Comparison of ENCODE assay signal across 8 cellular contexts in genomic region chr15:60592386-60593339, GRCh38.
A peak's percentile ranks its signal among the peaks of the same experiment; 100 is the strongest.
DNase-seq lines count a peak whose midpoint lies in the region; ATAC-seq and TF ChIP-seq lines count a peak whose summit lies in the region.

No MANE protein-coding gene starts in this region.

- no peaks in the 10 kb centered on the region for H3K27me3 ChIP-seq in Caco-2 (replicated peaks; ENCODE audit: control insufficient read depth, insufficient read depth, low read length)
- H3K27me3 ChIP-seq in HUES6 (ENCODE audit: control insufficient read depth, insufficient read depth, low read length) = peaks cover 48% of the 10 kb centered on the region
- no peaks in the 10 kb centered on the region for H3K27me3 ChIP-seq in Peyer's patch
- peaks cover 69% of the 10 kb centered on the region for H3K27me3 ChIP-seq in neural progenitor cell

- H3K4me3 Mint-ChIP-seq in Caco-2 (ENCODE audit: unreplicated experiment) (peak overlapping the region; percentile 82), neural progenitor cell (peak overlapping the region; percentile 88)

- TF ChIP-seq POLR2A in Peyer's patch (IDR thresholded peaks at IDR 0.05) = peak; percentile 28 to 56

- H3K4me1 ChIP-seq in Caco-2 (peaks cover 13% of the 10 kb centered on the region), HUES6 (ENCODE audit: control insufficient read depth, insufficient read depth, low read length) (peaks cover 14% of the 10 kb centered on the region), Peyer's patch (no peaks in the 10 kb centered on the region), neural progenitor cell (peaks cover 8% of the 10 kb centered on the region)

- peaks cover 33% of the 10 kb centered on the region for H3F3A ChIP-seq in neural progenitor cell (ENCODE audit: low read depth)

- peaks cover 5% of the 10 kb centered on the region for H3K27me3 Mint-ChIP-seq in Caco-2 (ENCODE audit: insufficient read depth, unreplicated experiment)
- H3K27me3 Mint-ChIP-seq in neural progenitor cell (ENCODE audit: insufficient read depth, low read depth) = peaks cover 15% of the 10 kb centered on the region

- BruUV-seq in Caco-2 (replicated peaks; lab: Mats Ljungman, UMichigan) = no TSS peak

- CTCF ChIA-PET in Caco-2 (lab: Charles Lee) = interaction anchor here (0.7 to 1.6 kb wide), 3 partner anchors 8 to 307 kb away, joined by 3 read pairs; no protein-coding TSS in a partner anchor

- intact Hi-C loops in Caco-2 (cut with micrococcal nuclease; ENCODE audit: unreplicated experiment) = loop anchor here (5.0 kb wide), 2 partner anchors 40 to 60 kb away; no protein-coding TSS in a partner anchor

- peak overlapping the region; percentile 97 for H3K4me2 ChIP-seq in neural progenitor cell

- H3K27ac ChIP-seq in HUES6 (ENCODE audit: low read depth, low read length) = no peak overlapping the region
- peak overlapping the region; percentile 85 to 95 (median 92) for H3K27ac ChIP-seq in Peyer's patch
- no peak overlapping the region for H3K27ac ChIP-seq in neural progenitor cell

- H3K9ac ChIP-seq in HUES6 (ENCODE audit: low read length) (peak overlapping the region; percentile 61), neural progenitor cell (no peak overlapping the region)

- TF ChIP-seq CTCF in Caco-2 (IDR thresholded peaks at IDR 0.05; ENCODE audit: insufficient read depth in 1 of 2, low read depth in 1 of 2, low read length in 1 of 2, severe bottlenecking in 1 of 2, unreplicated experiment in 1 of 2) = no peak
- TF ChIP-seq CTCF in Peyer's patch (IDR thresholded peaks at IDR 0.05) = peak in 4 of 6 experiments; percentile 10 to 23 (median 22)
- no peak for TF ChIP-seq CTCF in foreskin fibroblast (IDR thresholded peaks at IDR 0.05; ENCODE audit: low read depth, low read length)
- peak; percentile 51 for TF ChIP-seq CTCF in neural progenitor cell (IDR thresholded peaks at IDR 0.05)

- ATAC-seq in GM21381 (IDR thresholded peaks at IDR 0.05; ENCODE audit: unreplicated experiment) = peak; percentile 83

- DNase-seq in Caco-2 = peak; percentile 80 to 90
- peak; percentile 83 to 94 (median 87) for DNase-seq in Peyer's patch
- peak; percentile 82 for DNase-seq in activated effector memory CD4-positive, alpha-beta T cell treated with Interleukin-2 at 50 U/mL for 16 hours
- peak; percentile 51 to 85 for DNase-seq in foreskin fibroblast
- peak; percentile 95 for DNase-seq in neural progenitor cell (ENCODE audit: low spot score)
- DNase-seq in stromal cell of bone marrow (ENCODE audit: low read depth) = peak; percentile 73

- H3K4me1 Mint-ChIP-seq in Caco-2 (ENCODE audit: low read depth, unreplicated experiment) (peaks cover 7% of the 10 kb centered on the region), neural progenitor cell (peaks cover 26% of the 10 kb centered on the region)

- H3K79me2 ChIP-seq in neural progenitor cell (ENCODE audit: low read depth) = no peaks in the 10 kb centered on the region

- H3K9me3 ChIP-seq in Caco-2 (no peaks in the 10 kb centered on the region), HUES6 (ENCODE audit: control insufficient read depth, insufficient read depth, low read depth, low read length) (no peaks in the 10 kb centered on the region), Peyer's patch (no peaks in the 10 kb centered on the region), neural progenitor cell (ENCODE audit: low read depth) (no peaks in the 10 kb centered on the region)

- H4K20me1 ChIP-seq in neural progenitor cell (ENCODE audit: low read depth) = peaks cover 23% of the 10 kb centered on the region

- H3K27ac Mint-ChIP-seq in Caco-2 (ENCODE audit: unreplicated experiment) (peak overlapping the region; percentile 45), neural progenitor cell (no peak overlapping the region)

- H3K9me3 Mint-ChIP-seq in Caco-2 (ENCODE audit: unreplicated experiment) (no peaks in the 10 kb centered on the region), neural progenitor cell (no peaks in the 10 kb centered on the region)

- H3K36me3 Mint-ChIP-seq in Caco-2 (ENCODE audit: insufficient read depth, unreplicated experiment) (no peaks in the 10 kb centered on the region), neural progenitor cell (no peaks in the 10 kb centered on the region)

- H3K4me3 ChIP-seq in Caco-2 (ENCODE audit: low read depth, low read length) = peak overlapping the region; percentile 75
- H3K4me3 ChIP-seq in HUES6 (ENCODE audit: low read depth, low read length) = peak overlapping the region; percentile 83
- peak overlapping the region; percentile 77 to 91 (median 85) for H3K4me3 ChIP-seq in Peyer's patch
- H3K4me3 ChIP-seq in foreskin fibroblast (ENCODE audit: low read depth in 1 of 2, low read length in 2 of 2) = peak overlapping the region; percentile 53 to 60
- peak overlapping the region; percentile 87 for H3K4me3 ChIP-seq in neural progenitor cell

- H2AFZ ChIP-seq in neural progenitor cell (replicated peaks) = peak overlapping the region; percentile 89

- POLR2A ChIA-PET in Caco-2 (lab: Charles Lee) = interaction anchor here (0.7 to 1.0 kb wide), 2 partner anchors 12 to 935 kb away, joined by 3 to 13 read pairs; partner anchors contain the start of gene GTF2A2

- no peaks in the 10 kb centered on the region for H3K36me3 ChIP-seq in Caco-2 (ENCODE audit: control insufficient read depth, insufficient read depth, low read length)
- H3K36me3 ChIP-seq in HUES6 (ENCODE audit: control insufficient read depth, insufficient read depth, low read length) = no peaks in the 10 kb centered on the region
- no peaks in the 10 kb centered on the region for H3K36me3 ChIP-seq in Peyer's patch
- H3K36me3 ChIP-seq in neural progenitor cell = no peaks in the 10 kb centered on the region

Comparison
In these comparisons a context has a peak if more than half of its experiments do, and no peak if none do; other contexts are left out.
1. CTCF ChIP-seq: peak in Peyer's patch (4 of 6) and neural progenitor cell (single experiment); none in Caco-2 (0 of 2) and foreskin fibroblast (single experiment).
2. H3K27ac ChIP-seq: peak in Peyer's patch (4 of 4); none in HUES6 (single experiment) and neural progenitor cell (single experiment).
3. Peak in every context shown above with its lines, with median percentiles within 50 percentile points of each other: DNase-seq and H3K4me3 ChIP-seq.